Comparison of ENCODE assay signal across 34 cellular contexts in genomic region chr12:56884421-56884820, GRCh38. TPM values are rescaled to one million over a fixed set of nuclear protein-coding genes. Genes with fewer than 3 reads are reported as not detected.
A peak's percentile ranks its signal among the peaks of the same experiment; 100 is the strongest.
DNase-seq lines count a peak whose midpoint lies in the region; ATAC-seq and TF ChIP-seq lines count a peak whose summit lies in the region.
"Had no signal": no experiment of that assay in that cellular context is flagged by ENCODE, and none has a peak within 500 bp of the region (broad histone marks: within the 10 kb centered on the region; RNA-seq: fewer than 3 reads in every experiment).

No MANE protein-coding gene starts in this region.

- H3K4me2 ChIP-seq in Karpas-422 (ENCODE audit: low read depth, low read length, poor library complexity, severe bottlenecking), result no peak overlapping the region
- H3K4me2 ChIP-seq: BLaER1, PC-9 had no signal

- DNase-seq in AG10803 (ENCODE audit: low read depth) (peak; percentile 33), Karpas-422 (peak; percentile 72), caudate nucleus (lab: John Stamatoyannopoulos, UW) (peak in 6 of 61 donors; percentile 4 to 66 (median 24)), kidney tubule cell (ENCODE audit: low spot score) (peak; percentile 69), NCI-H146 (lab: John Stamatoyannopoulos, UW) (no peak)
- DNase-seq: activated CD4-positive, alpha-beta memory T cell treated with anti-CD3 and anti-CD28 coated beads for 36 hours; activated CD8-positive, alpha-beta memory T cell treated with anti-CD3 and anti-CD28 coated beads, Interleukin-2, amount 50 U/mL, for 4 hours; activated naive CD4-positive, alpha-beta T cell treated with Interleukin-2 at 50 U/mL for 16 hours; amygdala; colonic mucosa; effector CD8-positive, alpha-beta T cell; heart left ventricle; lower lobe of right lung; naive thymus-derived CD4-positive, alpha-beta T cell; NCI-H2081; NCI-H526; PC-9; right lobe of liver; SHP77; stimulated activated CD4-positive, alpha-beta T cell treated with anti-CD3 and anti-CD28 coated beads, Interleukin-4, amount 100 ng/mL, for 1 hour; T-helper 17 cell; tibial artery had no signal

- H3K9me2 ChIP-seq in Karpas-422 (replicated peaks; ENCODE audit: insufficient read depth, low read length), result no peaks in the 10 kb centered on the region

- H3K27me3 ChIP-seq in Karpas-422 (ENCODE audit: low read length), result no peaks in the 10 kb centered on the region; the same call in 1 of the 2 replicates
- H3K27me3 ChIP-seq: BLaER1, colonic mucosa, foreskin keratinocyte, heart left ventricle, neutrophil, right lobe of liver, tibial artery had no signal

- ATAC-seq in HG03108 (IDR thresholded peaks at IDR 0.05; ENCODE audit: unreplicated experiment), result no peak
- ATAC-seq in HG03196 (IDR thresholded peaks at IDR 0.05; ENCODE audit: unreplicated experiment), result no peak
- ATAC-seq in HG02678 (IDR thresholded peaks at IDR 0.05; ENCODE audit: unreplicated experiment), result no peak
- ATAC-seq: activated CD4-positive, CD25-positive, alpha-beta regulatory T cell treated with anti-CD3 and anti-CD28 coated beads, Interleukin-2, amount 50 U/mL, for 24 hours; foreskin keratinocyte; heart left ventricle; lower lobe of right lung; naive thymus-derived CD4-positive, alpha-beta T cell; T-helper 17 cell had no signal

- no peak overlapping the region for H3K27ac ChIP-seq in Karpas-422 (ENCODE audit: low read length)
- H3K27ac ChIP-seq in caudate nucleus (ENCODE audit: low read depth, low read length), result peak overlapping the region; percentile 77
- H3K27ac ChIP-seq: BLaER1, colonic mucosa, foreskin keratinocyte, heart left ventricle, lower lobe of right lung, neutrophil, PC-9, right lobe of liver, tibial artery had no signal

- H3K9me3 ChIP-seq in Karpas-422 (ENCODE audit: low read length), result peaks cover 4% of the 10 kb centered on the region; the same call in 1 of the 2 replicates
- H3K9me3 ChIP-seq: colonic mucosa, lower lobe of right lung, right lobe of liver had no signal

- TF ChIP-seq CTCF in AG10803 (conservative IDR thresholded peaks at IDR 0.05; ENCODE audit: low read length), result no peak

- no peak overlapping the region for H2AFZ ChIP-seq in Karpas-422 (ENCODE audit: low read length)
- H2AFZ ChIP-seq: PC-9 had no signal

- no peaks in the 10 kb centered on the region; the same call in 1 of the 2 replicates for H3K36me3 ChIP-seq in Karpas-422 (ENCODE audit: insufficient read depth, low read length)
- H3K36me3 ChIP-seq: BLaER1, colonic mucosa, heart left ventricle, lower lobe of right lung, neutrophil, right lobe of liver, tibial artery had no signal

- no peak overlapping the region for H3K4me3 ChIP-seq in AG10803 (ENCODE audit: low read length)
- H3K4me3 ChIP-seq in Karpas-422 (ENCODE audit: low read length), result no peak overlapping the region
- H3K4me3 ChIP-seq: BLaER1, colonic mucosa, heart left ventricle, lower lobe of right lung, PC-9, right lobe of liver, tibial artery had no signal

- no peak overlapping the region for H3K9ac ChIP-seq in Karpas-422 (ENCODE audit: low read length)
- H3K9ac ChIP-seq: BLaER1 had no signal

- H3K79me2 ChIP-seq in Karpas-422 (ENCODE audit: low read length), result no peaks in the 10 kb centered on the region

- no peaks in the 10 kb centered on the region for H4K20me1 ChIP-seq in Karpas-422 (ENCODE audit: insufficient read depth, low read depth, low read length)
- H4K20me1 ChIP-seq: BLaER1 had no signal

- peaks cover 14% of the 10 kb centered on the region for H3K4me1 ChIP-seq in Karpas-422 (ENCODE audit: low read length)
- H3K4me1 ChIP-seq: BLaER1, colonic mucosa, heart left ventricle, right lobe of liver, tibial artery had no signal

RNA-seq across cellular contexts. Expression of gene SDR9C7, which starts 49.8 kb away (rescaled TPM):
- not detected in 2 replicates for total RNA-seq in Karpas-422 (2014; rRNA removed; shearing (Covaris generic); ENCODE audit: low replicate concordance)
- total RNA-seq: activated CD4-positive, alpha-beta memory T cell treated with anti-CD3 and anti-CD28 coated beads for 36 hours; activated T-helper 1 cell treated with anti-CD3 and anti-CD28 coated beads, Interleukin-12 subunit alpha, Interleukin-12 subunit beta, Interleukin-2, Interleukin-4 antibody, amounts not matched to agents 30 ng/mL and 10 ng/mL and 1 ng/mL, durations not matched to agents 14 hours and 24 hours and 36 hours; colonic mucosa; epithelial cell of proximal tubule; kidney epithelial cell; lower lobe of right lung; MCF 10A; naive thymus-derived CD4-positive, alpha-beta T cell; PC-9; progenitor cell of endocrine pancreas; right lobe of liver; T-helper 17 cell had no signal
